9 cellular contexts compared by ENCODE assay signal in genomic region chr6:127117979-127118504, GRCh38. TPM values are rescaled to one million over a fixed set of nuclear protein-coding genes. Genes with fewer than 3 reads are reported as not detected.
DNase-seq lines count a peak whose midpoint lies in the region; ATAC-seq and TF ChIP-seq lines count a peak whose summit lies in the region.
"Had no signal": no experiment of that assay in that cellular context is flagged by ENCODE, and none has a peak within 500 bp of the region (broad histone marks: within the 10 kb centered on the region; RNA-seq: fewer than 3 reads in every experiment).

No MANE protein-coding gene starts in this region.

- TF ChIP-seq CTCF in AG09309 (IDR thresholded peaks at IDR 0.05; ENCODE audit: control insufficient read depth, insufficient read depth, low read depth, low read length, missing control alignments) (no peak), HFF-Myc (IDR thresholded peaks at IDR 0.05; ENCODE audit: low read depth, low read length, missing control alignments) (no peak)

- no peaks in the 10 kb centered on the region for H3K9me3 Mint-ChIP-seq in naive thymus-derived CD4-positive, alpha-beta T cell

- no peaks in the 10 kb centered on the region for H3K36me3 ChIP-seq in duodenal mucosa (ENCODE audit: control insufficient read depth in 1 of 2, insufficient read depth in 2 of 2, low read length in 2 of 2)
- H3K36me3 ChIP-seq in naive thymus-derived CD4-positive, alpha-beta T cell (ENCODE audit: control insufficient read depth in 2 of 3, insufficient read depth in 3 of 3, low read length in 3 of 3): no peaks in the 10 kb centered on the region

- H3K36me3 Mint-ChIP-seq in naive thymus-derived CD4-positive, alpha-beta T cell: no peaks in the 10 kb centered on the region

- no peak for ATAC-seq in naive thymus-derived CD4-positive, alpha-beta T cell
- ATAC-seq in HG02678 (IDR thresholded peaks at IDR 0.05; ENCODE audit: unreplicated experiment) (no peak), HG02885 (IDR thresholded peaks at IDR 0.05; ENCODE audit: poor library complexity, unreplicated experiment) (no peak), GM21737 (IDR thresholded peaks at IDR 0.05; ENCODE audit: unreplicated experiment) (no peak)
- ATAC-seq: activated CD4-positive, CD25-positive, alpha-beta regulatory T cell treated with anti-CD3 and anti-CD28 coated beads, Interleukin-2, amount 50 U/mL, for 24 hours had no signal

- H3K27me3 ChIP-seq in duodenal mucosa (ENCODE audit: control insufficient read depth in 1 of 2, insufficient read depth in 2 of 2, low read length in 2 of 2): peaks cover 28 to 48% of the 10 kb centered on the region in 2 donors
- peaks cover 5 to 15% of the 10 kb centered on the region in 2 donors for H3K27me3 ChIP-seq in naive thymus-derived CD4-positive, alpha-beta T cell (ENCODE audit: control insufficient read depth in 2 of 2, insufficient read depth in 2 of 2, low read length in 2 of 2)

- no peaks in the 10 kb centered on the region for H3K9me3 ChIP-seq in duodenal mucosa (ENCODE audit: control insufficient read depth in 1 of 2, low read length in 2 of 2)
- H3K9me3 ChIP-seq in naive thymus-derived CD4-positive, alpha-beta T cell (ENCODE audit: control insufficient read depth in 2 of 3, low read length in 3 of 3): no peaks in the 10 kb centered on the region

- peak overlapping the region; percentile 38 for H3K4me3 ChIP-seq in AG09309 (ENCODE audit: control insufficient read depth, low read depth, low read length)
- peak overlapping the region; percentile 28 for H3K4me3 ChIP-seq in HFF-Myc (replicated peaks; ENCODE audit: low read depth, low read length)
- H3K4me3 ChIP-seq in duodenal mucosa (ENCODE audit: low read depth in 1 of 2, low read length in 2 of 2): peak overlapping the region; percentile 29 to 54
- no peak overlapping the region for H3K4me3 ChIP-seq in naive thymus-derived CD4-positive, alpha-beta T cell (ENCODE audit: low read length)

- intact Hi-C loops in naive thymus-derived CD4-positive, alpha-beta T cell (cut with micrococcal nuclease): no loop called here

- no peak for DNase-seq in AG09309 (ENCODE audit: low read depth)
- no peak for DNase-seq in HFF-Myc (ENCODE audit: extremely low read depth, low read depth)
- DNase-seq in naive thymus-derived CD4-positive, alpha-beta T cell: no peak
- no peak for DNase-seq in COLO829 (ENCODE audit: low spot score)

- peaks cover 58 to 86% (median 70%) of the 10 kb centered on the region in 5 donors for H3K27me3 Mint-ChIP-seq in naive thymus-derived CD4-positive, alpha-beta T cell

- H3K4me1 Mint-ChIP-seq in naive thymus-derived CD4-positive, alpha-beta T cell: peaks cover 16 to 32% (median 20%) of the 10 kb centered on the region in 7 donors

- POLR2A ChIA-PET in naive thymus-derived CD4-positive, alpha-beta T cell (lab: Charles Lee): no interaction called here

- peak overlapping the region in 9 of 10 donors; percentile 33 to 86 (median 60) for H3K4me3 Mint-ChIP-seq in naive thymus-derived CD4-positive, alpha-beta T cell

- CTCF ChIA-PET in naive thymus-derived CD4-positive, alpha-beta T cell (lab: Charles Lee): no interaction called here

- H3K27ac Mint-ChIP-seq in naive thymus-derived CD4-positive, alpha-beta T cell: no peak overlapping the region

- H3K9ac ChIP-seq in duodenal mucosa (ENCODE audit: low read depth in 1 of 2, low read length in 2 of 2): no peak overlapping the region

- H3K27ac ChIP-seq in duodenal mucosa (ENCODE audit: low read depth, low read length): no peak overlapping the region
- H3K27ac ChIP-seq in naive thymus-derived CD4-positive, alpha-beta T cell (ENCODE audit: low read depth, low read length): no peak overlapping the region

- no peaks in the 10 kb centered on the region for H3K4me1 ChIP-seq in duodenal mucosa (ENCODE audit: control insufficient read depth in 1 of 2, insufficient read depth in 2 of 2, low read length in 2 of 2)
- no peaks in the 10 kb centered on the region for H3K4me1 ChIP-seq in naive thymus-derived CD4-positive, alpha-beta T cell (ENCODE audit: control insufficient read depth in 2 of 2, insufficient read depth in 2 of 2, low read length in 2 of 2)

RNA-seq across cellular contexts. Expression of gene RSPO3, which starts 0.4 kb away (rescaled TPM):
- not detected for total RNA-seq in naive thymus-derived CD4-positive, alpha-beta T cell
- polyA plus RNA-seq in naive thymus-derived CD4-positive, alpha-beta T cell: not detected
